In genomic region chr1:39574646-39575045, GRCh38 we compare ENCODE assay signal across 8 cellular contexts. TPM values are rescaled to one million over a fixed set of nuclear protein-coding genes. Genes with fewer than 3 reads are reported as not detected.
DNase-seq lines count a peak whose midpoint lies in the region; ATAC-seq and TF ChIP-seq lines count a peak whose summit lies in the region.

No MANE protein-coding gene starts in this region.

- no peak for TF ChIP-seq CTCF in colonic mucosa (IDR thresholded peaks at IDR 0.05)

- H4K91ac ChIP-seq in mesenchymal stem cell (ENCODE audit: low read length): no peak overlapping the region

- H3K4me3 ChIP-seq in colonic mucosa: peak overlapping the region; percentile 84
- H3K4me3 ChIP-seq in mesenchymal stem cell (ENCODE audit: insufficient read depth in 1 of 2, low read depth in 1 of 2, low read length in 2 of 2): peak overlapping the region in 1 of 2 experiments; percentile 88
- peak overlapping the region in 1 of 2 donors; percentile 99 for H3K4me3 ChIP-seq in aorta (ENCODE audit: low read length in 2 of 2)

- no peak overlapping the region for H4K8ac ChIP-seq in mesenchymal stem cell (ENCODE audit: low read length)

- H3K27me3 ChIP-seq in colonic mucosa (no peaks in the 10 kb centered on the region), mesenchymal stem cell (ENCODE audit: control insufficient read depth in 1 of 2, insufficient read depth in 1 of 2, low read length in 2 of 2) (no peaks in the 10 kb centered on the region), aorta (ENCODE audit: control insufficient read depth in 1 of 2, insufficient read depth in 2 of 2, low read length in 1 of 2) (no peaks in the 10 kb centered on the region)

- H2BK12ac ChIP-seq in mesenchymal stem cell (ENCODE audit: low read length in 2 of 2): no peak overlapping the region

- no peak overlapping the region for H3K23ac ChIP-seq in mesenchymal stem cell (ENCODE audit: low read length in 2 of 2)

- no peak overlapping the region for H2AK5ac ChIP-seq in mesenchymal stem cell (ENCODE audit: low read length, severe bottlenecking)

- H3K4me1 ChIP-seq in colonic mucosa (peaks cover 20% of the 10 kb centered on the region), mesenchymal stem cell (ENCODE audit: control insufficient read depth, insufficient read depth, low read depth, low read length) (peaks cover 21% of the 10 kb centered on the region), aorta (ENCODE audit: control insufficient read depth in 1 of 2, insufficient read depth in 2 of 2, low read length in 2 of 2) (no peaks in the 10 kb centered on the region)

- H3K4ac ChIP-seq in mesenchymal stem cell (ENCODE audit: low read depth in 1 of 2, low read length in 2 of 2): no peak overlapping the region

- intact Hi-C loops in colonic mucosa (cut with DNase I) (no loop called here), aorta (cut with DNase I) (no loop called here)

- peak overlapping the region; percentile 76 for H3K4me2 ChIP-seq in mesenchymal stem cell (ENCODE audit: low read length, poor library complexity, severe bottlenecking)

- 28% methylated on average over 4 of the region's 5 CpGs for WGBS in mesenchymal stem cell
- 13 to 16% methylated on average over 5 of the region's 5 CpGs for WGBS in aorta, 2 donors

- DNase-seq in EL (peak; percentile 42), NCI-H510A (lab: John Stamatoyannopoulos, UW) (peak; percentile 78), colonic mucosa (peak; percentile 52), mesenchymal stem cell (no peak), ecto neural progenitor cell (ENCODE audit: low spot score) (no peak), aorta (no peak)

- H3K14ac ChIP-seq in mesenchymal stem cell (ENCODE audit: low read length in 2 of 2): no peak overlapping the region

- H3K79me1 ChIP-seq in mesenchymal stem cell (replicated peaks; ENCODE audit: low read length, poor library complexity, severe bottlenecking): peaks cover 11% of the 10 kb centered on the region

- H3K9ac ChIP-seq in colonic mucosa (ENCODE audit: low read depth in 2 of 2, low read length in 2 of 2) (peak overlapping the region; percentile 27 to 76), mesenchymal stem cell (ENCODE audit: low read length) (peak overlapping the region; percentile 97)

- no peak overlapping the region for H2BK15ac ChIP-seq in mesenchymal stem cell (ENCODE audit: low read depth, poor library complexity, severe bottlenecking)

- no peak for ATAC-seq in GM21723 (IDR thresholded peaks at IDR 0.05; ENCODE audit: unreplicated experiment)
- no peak for ATAC-seq in GM19395 (IDR thresholded peaks at IDR 0.05; ENCODE audit: unreplicated experiment)
- no peak for ATAC-seq in aorta (ENCODE audit: low FRiP score)

- H3K18ac ChIP-seq in mesenchymal stem cell (ENCODE audit: low read depth in 1 of 2, low read length in 2 of 2): no peak overlapping the region

- peaks cover 8% of the 10 kb centered on the region for H3K36me3 ChIP-seq in colonic mucosa
- peaks cover 35 to 50% of the 10 kb centered on the region in 2 experiments for H3K36me3 ChIP-seq in mesenchymal stem cell (ENCODE audit: control insufficient read depth in 1 of 2, insufficient read depth in 2 of 2, low read depth in 1 of 2, low read length in 2 of 2)
- H3K36me3 ChIP-seq in aorta (ENCODE audit: control insufficient read depth in 1 of 2, insufficient read depth in 2 of 2, low read length in 1 of 2): peaks cover 2 to 4% of the 10 kb centered on the region in 2 donors

- no peak overlapping the region for H2BK120ac ChIP-seq in mesenchymal stem cell (ENCODE audit: low read depth, low read length)

- H2BK5ac ChIP-seq in mesenchymal stem cell (ENCODE audit: low read depth, low read length, poor library complexity, severe bottlenecking): no peak overlapping the region

- H3K27ac ChIP-seq in colonic mucosa: peak overlapping the region; percentile 48
- no peak overlapping the region for H3K27ac ChIP-seq in mesenchymal stem cell (ENCODE audit: low read length, poor library complexity, severe bottlenecking)
- H3K27ac ChIP-seq in aorta (ENCODE audit: low read depth in 1 of 2, low read length in 2 of 2): no peak overlapping the region

- H2AFZ ChIP-seq in mesenchymal stem cell (ENCODE audit: low read depth, low read length): no peak overlapping the region

- H3K9me3 ChIP-seq in colonic mucosa (no peaks in the 10 kb centered on the region), mesenchymal stem cell (ENCODE audit: control insufficient read depth, low read length) (no peaks in the 10 kb centered on the region), aorta (ENCODE audit: control insufficient read depth, low read length) (no peaks in the 10 kb centered on the region)

RNA-seq across cellular contexts. Expression of gene PABPC4, which starts 1.9 kb away (rescaled TPM):
- total RNA-seq in colonic mucosa: 100 to 1,000 TPM; 109 to 144 TPM
- polyA plus RNA-seq in mesenchymal stem cell (2013, experiment 1 of 2): 162 TPM
- polyA plus RNA-seq in mesenchymal stem cell (2013, experiment 2 of 2): 158 TPM
- 100 to 1,000 TPM; 134 to 169 TPM for total RNA-seq in aorta
- polyA plus RNA-seq in aorta: 100 to 1,000 TPM in 1 of 2 donors, 10 to 100 TPM in 1; 87.9 to 114 TPM

Comparison
In these comparisons a context has a peak if more than half of its experiments do, and no peak if none do; other contexts are left out.
1. DNase-seq: peak in EL (single experiment), NCI-H510A (single experiment) and colonic mucosa (single experiment); none in mesenchymal stem cell (single experiment), ecto neural progenitor cell (single experiment) and aorta (0 of 2).